Comparison of ENCODE assay signal across 30 cellular contexts in the genomic region with DNA sequence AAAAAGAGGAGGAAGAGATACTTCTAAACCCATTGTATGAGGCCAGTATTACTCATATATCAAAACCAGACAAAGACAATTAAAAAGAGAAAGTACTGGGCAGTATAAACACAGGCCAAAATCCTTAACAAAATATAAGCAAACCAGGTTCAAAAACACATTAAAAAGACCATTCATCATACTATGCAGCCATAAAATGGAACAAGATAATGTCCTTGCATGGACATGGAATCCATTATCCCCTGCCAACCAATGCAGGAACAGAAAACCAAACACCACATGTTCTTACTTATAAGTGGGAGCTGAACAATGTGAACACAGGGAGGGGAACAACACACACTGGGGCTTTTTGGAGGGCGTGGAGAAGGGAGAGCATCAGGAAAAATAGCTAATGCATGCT.
"Had no signal": no experiment of that assay in that cellular context is flagged by ENCODE, and none has a peak within 500 bp of the region (broad histone marks: within the 10 kb centered on the region; RNA-seq: fewer than 3 reads in every experiment).

No MANE protein-coding gene starts in this region.

- H3K9me3 ChIP-seq: gastrocnemius medialis had no signal

- H3K27me3 ChIP-seq: foreskin keratinocyte, gastrocnemius medialis, heart left ventricle had no signal

- H3K27me3 Mint-ChIP-seq: activated CD4-positive, alpha-beta T cell treated with anti-CD3 and anti-CD28 coated beads for 36 hours; activated CD4-positive, alpha-beta T cell treated with anti-CD3 and anti-CD28 coated beads, Interleukin-2, amount 10 ng/mL, durations not matched to agents 24 days and 14 days; activated CD8-positive, alpha-beta T cell treated with anti-CD3 and anti-CD28 coated beads for 36 hours; activated naive CD8-positive, alpha-beta T cell; activated T-helper 17 cell treated with anti-CD3 and anti-CD28 coated beads, Interleukin-2, amount 50 U/mL, for 72 hours; effector memory CD8-positive, alpha-beta T cell; T-helper 17 cell had no signal

- H3K27ac ChIP-seq: foreskin keratinocyte, gastrocnemius medialis, heart left ventricle had no signal

- DNase-seq: activated CD4-positive, alpha-beta T cell treated with anti-CD3 and anti-CD28 coated beads for 36 hours; activated CD4-positive, alpha-beta T cell treated with anti-CD3 and anti-CD28 coated beads, Interleukin-2, amount 10 ng/mL, durations not matched to agents 24 days and 14 days; activated CD4-positive, alpha-beta T cell treated with anti-CD3 and anti-CD28 coated beads, Interleukin-2, amount 50 U/mL, for 4 hours; activated CD4-positive, CD25-positive, alpha-beta regulatory T cell; activated CD4-positive, CD25-positive, alpha-beta regulatory T cell treated with anti-CD3 and anti-CD28 coated beads, Interleukin-2, amount 50 U/mL, for 72 hours; activated CD8-positive, alpha-beta memory T cell treated with anti-CD3 and anti-CD28 coated beads for 24 hours; activated CD8-positive, alpha-beta T cell treated with anti-CD3 and anti-CD28 coated beads for 36 hours; activated effector memory CD4-positive, alpha-beta T cell treated with Interleukin-2 at 50 U/mL for 16 hours; activated gamma-delta T cell treated with Interleukin-2 at 50 U/mL for 16 hours; activated naive CD4-positive, alpha-beta T cell treated with anti-CD3 and anti-CD28 coated beads, Interleukin-2, amount 50 U/mL, for 16 hours; activated naive CD4-positive, alpha-beta T cell treated with Interleukin-2 at 50 U/mL for 16 hours; activated T-cell treated with anti-CD3 and anti-CD28 coated beads, Interleukin-2, amount 50 U/mL, for 4 hours; amniotic stem cell; anterior cingulate cortex; caudate nucleus; cortex of kidney; dermis blood vessel endothelial cell; effector CD4-positive, alpha-beta T cell; effector memory CD8-positive, alpha-beta T cell; foreskin keratinocyte; gastrocnemius medialis; glutamatergic neuron; heart left ventricle; T-helper 1 cell; T-helper 17 cell; T1000 had no signal

- H3K4me3 ChIP-seq: gastrocnemius medialis, heart left ventricle had no signal

- H3K27ac Mint-ChIP-seq: activated CD4-positive, alpha-beta T cell treated with anti-CD3 and anti-CD28 coated beads for 36 hours; activated CD4-positive, alpha-beta T cell treated with anti-CD3 and anti-CD28 coated beads, Interleukin-2, amount 10 ng/mL, durations not matched to agents 24 days and 14 days; activated CD8-positive, alpha-beta T cell treated with anti-CD3 and anti-CD28 coated beads for 36 hours; activated naive CD8-positive, alpha-beta T cell; activated T-helper 17 cell treated with anti-CD3 and anti-CD28 coated beads, Interleukin-2, amount 50 U/mL, for 72 hours; effector memory CD8-positive, alpha-beta T cell; T-helper 17 cell; T-helper 2 cell treated with Interferon-gamma antibody and Interleukin-4, amounts not matched to agents 5 μg/mL and 100 μg/mL, for 36 hours had no signal

- H3K4me1 ChIP-seq: foreskin keratinocyte, gastrocnemius medialis, heart left ventricle had no signal

- ATAC-seq: activated CD4-positive, alpha-beta T cell treated with anti-CD3 and anti-CD28 coated beads for 36 hours; activated CD8-positive, alpha-beta T cell treated with anti-CD3 and anti-CD28 coated beads for 36 hours; activated T-cell treated with anti-CD3 and anti-CD28 coated beads, Interleukin-2, amount 50 U/mL, for 4 hours; activated T-helper 17 cell treated with anti-CD3 and anti-CD28 coated beads, Interleukin-2, amount 50 U/mL, for 72 hours; effector memory CD8-positive, alpha-beta T cell; esophagus mucosa; foreskin keratinocyte; gastrocnemius medialis; heart left ventricle; T-helper 17 cell had no signal

- H3K9me3 Mint-ChIP-seq: activated T-helper 17 cell treated with anti-CD3 and anti-CD28 coated beads, Interleukin-2, amount 50 U/mL, for 72 hours had no signal

- H3K4me1 Mint-ChIP-seq: activated CD4-positive, alpha-beta T cell treated with anti-CD3 and anti-CD28 coated beads for 36 hours; activated CD4-positive, alpha-beta T cell treated with anti-CD3 and anti-CD28 coated beads, Interleukin-2, amount 10 ng/mL, durations not matched to agents 24 days and 14 days; activated T-helper 17 cell treated with anti-CD3 and anti-CD28 coated beads, Interleukin-2, amount 50 U/mL, for 72 hours; T-helper 17 cell had no signal

- H3K4me3 Mint-ChIP-seq: activated CD4-positive, alpha-beta T cell treated with anti-CD3 and anti-CD28 coated beads for 36 hours; activated CD4-positive, alpha-beta T cell treated with anti-CD3 and anti-CD28 coated beads, Interleukin-2, amount 10 ng/mL, durations not matched to agents 24 days and 14 days; activated CD8-positive, alpha-beta T cell treated with anti-CD3 and anti-CD28 coated beads for 36 hours; activated naive CD8-positive, alpha-beta T cell; activated T-cell treated with anti-CD3 and anti-CD28 coated beads, Interleukin-2, amount 50 U/mL, for 4 hours; activated T-helper 17 cell treated with anti-CD3 and anti-CD28 coated beads, Interleukin-2, amount 50 U/mL, for 72 hours; effector memory CD8-positive, alpha-beta T cell; T-helper 17 cell; T-helper 2 cell treated with Interferon-gamma antibody and Interleukin-4, amounts not matched to agents 5 μg/mL and 100 μg/mL, for 36 hours had no signal

- H3K36me3 ChIP-seq: gastrocnemius medialis had no signal
